ENCODE assay signal across 14 cellular contexts in genomic region chr2:86383844-86384243, GRCh38. TPM values are rescaled to one million over a fixed set of nuclear protein-coding genes. Genes with fewer than 3 reads are reported as not detected.
DNase-seq lines count a peak whose midpoint lies in the region; ATAC-seq and TF ChIP-seq lines count a peak whose summit lies in the region.
"Had no signal": no experiment of that assay in that cellular context is flagged by ENCODE, and none has a peak within 500 bp of the region (broad histone marks: within the 10 kb centered on the region; RNA-seq: fewer than 3 reads in every experiment).

No MANE protein-coding gene starts in this region.

- no peaks in the 10 kb centered on the region for H3K36me3 Mint-ChIP-seq in activated naive CD8-positive, alpha-beta T cell treated with anti-CD3 and anti-CD28 coated beads, Interleukin-2, amount 50 U/mL, for 24 hours (ENCODE audit: low read depth)

- no peaks in the 10 kb centered on the region for H3K36me3 ChIP-seq in esophagus muscularis mucosa
- H3K36me3 ChIP-seq: BLaER1, tibial artery had no signal

- H3K4me3 ChIP-seq in esophagus muscularis mucosa = no peak overlapping the region
- H3K4me3 ChIP-seq: BLaER1, tibial artery had no signal

- ATAC-seq in esophagus mucosa = no peak
- no peak for ATAC-seq in activated naive CD8-positive, alpha-beta T cell treated with anti-CD3 and anti-CD28 coated beads, Interleukin-2, amount 50 U/mL, for 24 hours

- WGBS in esophagus muscularis mucosa = 0% methylated on average over 1 of the region's 1 CpG

- H3K9me3 ChIP-seq in esophagus muscularis mucosa = no peaks in the 10 kb centered on the region
- H3K9me3 ChIP-seq: BLaER1, tibial artery had no signal

- no peak for TF ChIP-seq CTCF in AG09319 (IDR thresholded peaks at IDR 0.05; ENCODE audit: low read depth, low read length)
- TF ChIP-seq CTCF in esophagus muscularis mucosa (IDR thresholded peaks at IDR 0.05) = no peak

- intact Hi-C loops in esophagus muscularis mucosa (cut with DNase I) = no loop called here

- no peaks in the 10 kb centered on the region for H3K27me3 Mint-ChIP-seq in activated naive CD8-positive, alpha-beta T cell treated with anti-CD3 and anti-CD28 coated beads, Interleukin-2, amount 50 U/mL, for 24 hours

- no peaks in the 10 kb centered on the region for H3K9me3 Mint-ChIP-seq in activated naive CD8-positive, alpha-beta T cell treated with anti-CD3 and anti-CD28 coated beads, Interleukin-2, amount 50 U/mL, for 24 hours
- H3K9me3 Mint-ChIP-seq: central memory CD8-positive, alpha-beta T cell had no signal

- H3K4me3 Mint-ChIP-seq in activated naive CD8-positive, alpha-beta T cell treated with anti-CD3 and anti-CD28 coated beads, Interleukin-2, amount 50 U/mL, for 24 hours = no peak overlapping the region
- H3K4me3 Mint-ChIP-seq: central memory CD8-positive, alpha-beta T cell had no signal

- H3K4me1 ChIP-seq in esophagus muscularis mucosa = peaks cover 0 to 6% (median 0%) of the 10 kb centered on the region in 4 donors
- H3K4me1 ChIP-seq: BLaER1, tibial artery had no signal

- no peaks in the 10 kb centered on the region for H3K4me1 Mint-ChIP-seq in activated naive CD8-positive, alpha-beta T cell treated with anti-CD3 and anti-CD28 coated beads, Interleukin-2, amount 50 U/mL, for 24 hours
- H3K4me1 Mint-ChIP-seq: central memory CD8-positive, alpha-beta T cell had no signal

- H3K27ac Mint-ChIP-seq in activated naive CD8-positive, alpha-beta T cell treated with anti-CD3 and anti-CD28 coated beads, Interleukin-2, amount 50 U/mL, for 24 hours = no peak overlapping the region

- no peaks in the 10 kb centered on the region for H3K27me3 ChIP-seq in esophagus muscularis mucosa
- H3K27me3 ChIP-seq: BLaER1 had no signal

- no peak for TF ChIP-seq EP300 in esophagus muscularis mucosa (IDR thresholded peaks at IDR 0.05)

- peak; percentile 30 for DNase-seq in AG09319 (ENCODE audit: extremely low read depth, low read depth)
- DNase-seq in M059J (ENCODE audit: low read depth) = peak; percentile 57
- DNase-seq in esophagus muscularis mucosa (ENCODE audit: extremely low spot score) = peak; percentile 47
- peak; percentile 28 to 95 for DNase-seq in lung microvascular endothelial cell (ENCODE audit: low read depth in 2 of 2)
- DNase-seq in activated naive CD8-positive, alpha-beta T cell treated with anti-CD3 and anti-CD28 coated beads, Interleukin-2, amount 50 U/mL, for 24 hours = no peak
- no peak for DNase-seq in iPS-NIHi11 (ENCODE audit: low spot score)
- no peak for DNase-seq in cerebellar nuclear complex (lab: John Stamatoyannopoulos, UW)
- DNase-seq: activated gamma-delta T cell treated with Interleukin-2 at 50 U/mL for 16 hours; erythroblast; stimulated activated CD8-positive, alpha-beta memory T cell treated with anti-CD3 and anti-CD28 coated beads, Interleukin-4, amount 100 ng/mL, for 48 hours; tibial artery had no signal

- TF ChIP-seq POLR2A in esophagus muscularis mucosa (IDR thresholded peaks at IDR 0.05; ENCODE audit: low read depth) = no peak

- no peak overlapping the region for H3K27ac ChIP-seq in esophagus muscularis mucosa (replicated peaks in 1 of 4)
- H3K27ac ChIP-seq: BLaER1, tibial artery had no signal

RNA-seq across cellular contexts. Expression of gene REEP1, which starts 46.4 kb away (rescaled TPM):
- total RNA-seq in M059J (2014; rRNA removed; shearing (Covaris generic)) = 2.5 and 3.4 TPM in 2 replicates
- total RNA-seq in esophagus muscularis mucosa (10 to 100 TPM; 46.1 to 95.1 (median 74.9) TPM), lung microvascular endothelial cell (4.8 and 14.5 TPM in 2 replicates), esophagus mucosa (1.6 TPM)

RNA-seq across cellular contexts. Expression of gene KDM3A, which starts 57.3 kb away (rescaled TPM):
- 9.6 and 22.8 TPM in 2 replicates for total RNA-seq in M059J (2014; rRNA removed; shearing (Covaris generic))
- 10 to 100 TPM; 37.3 to 68.6 (median 52.0) TPM for total RNA-seq in esophagus muscularis mucosa
- 15.5 and 26.0 TPM in 2 replicates for total RNA-seq in lung microvascular endothelial cell
- total RNA-seq in esophagus mucosa = 32.0 TPM

Comparison
In these comparisons a context has a peak if more than half of its experiments do, and no peak if none do; other contexts are left out.
1. DNase-seq: peak in AG09319 (single experiment), M059J (single experiment), esophagus muscularis mucosa (single experiment) and lung microvascular endothelial cell (2 of 2); none in activated naive CD8-positive, alpha-beta T cell treated with anti-CD3 and anti-CD28 coated beads, Interleukin-2, amount 50 U/mL, for 24 hours (single experiment), iPS-NIHi11 (single experiment) and cerebellar nuclear complex (0 of 2).